8 cellular contexts compared by ENCODE assay signal in genomic region chr19:13847033-13847899, GRCh38. TPM values are rescaled to one million over a fixed set of nuclear protein-coding genes. Genes with fewer than 3 reads are reported as not detected.
DNase-seq lines count a peak whose midpoint lies in the region; ATAC-seq, FAIRE-seq and TF ChIP-seq lines count a peak whose summit lies in the region.

No MANE protein-coding gene starts in this region.

- peak overlapping the region; percentile 41 for H3K4me3 ChIP-seq in A549
- H3K4me3 ChIP-seq in liver (ENCODE audit: low read depth in 1 of 3, low read length in 3 of 3), result peak overlapping the region in 2 of 3 donors; percentile 13 to 49

- H3K27ac ChIP-seq in A549, result peak overlapping the region; percentile 100
- H3K27ac ChIP-seq in liver (ENCODE audit: low read depth in 1 of 2, low read length in 2 of 2), result peak overlapping the region; percentile 86 to 94

- 0% methylated on average over 4 of the region's 46 CpGs for WGBS in A549 (ENCODE audit: missing lambda C conversion rate)
- WGBS in liver, result 1% methylated on average over 46 of the region's 46 CpGs

- POLR2A ChIA-PET in A549 (lab: Yijun Ruan, JAX), result interaction anchor here (0.7 to 2.9 kb wide), 8 partner anchors 7 to 19 kb away, joined by 4 to 33 read pairs (median 8); no protein-coding TSS in a partner anchor
- POLR2A ChIA-PET in activated CD4-positive, alpha-beta T cell treated with anti-CD3 and anti-CD28 coated beads, Interleukin-2, amount 10 ng/mL, durations not matched to agents 7 days and 5 days (lab: Charles Lee), result interaction anchor here (0.8 to 1.5 kb wide), 3 partner anchors 11 to 60 kb away, joined by 3 to 4 read pairs (median 3); no protein-coding TSS in a partner anchor

- H3K36me3 ChIP-seq in liver (ENCODE audit: control insufficient read depth in 4 of 4, insufficient read depth in 3 of 4, low read depth in 1 of 4, low read length in 3 of 4), result no peaks in the 10 kb centered on the region

- intact Hi-C loops in dendritic cell treated with granulocyte-macrophage colony-stimulating factor and Interleukin-4, amounts not matched to agents 40 ng/mL and 50 ng/mL, for 4 days (cut with micrococcal nuclease), result loop anchor here (2.0 kb wide), 1 partner anchor 14 kb away; no protein-coding TSS in a partner anchor

- H3K27me3 ChIP-seq in liver (ENCODE audit: control insufficient read depth in 4 of 4, insufficient read depth in 4 of 4, low read length in 3 of 4), result peaks cover 0 to 3% (median 0%) of the 10 kb centered on the region in 4 donors

- peaks cover 52% of the 10 kb centered on the region for H3K4me1 Mint-ChIP-seq in activated CD4-positive, alpha-beta T cell treated with anti-CD3 and anti-CD28 coated beads, Interleukin-2, amount 10 ng/mL, durations not matched to agents 7 days and 5 days
- peaks cover 67% of the 10 kb centered on the region for H3K4me1 Mint-ChIP-seq in dendritic cell treated with granulocyte-macrophage colony-stimulating factor and Interleukin-4, amounts not matched to agents 40 ng/mL and 50 ng/mL, for 4 days (ENCODE audit: low read depth)

- TF ChIP-seq POLR2A in A549 (IDR thresholded peaks at IDR 0.05; ENCODE audit: low read length), result no peak

- ATAC-seq in A549, result peak; percentile 19 to 56
- peak; percentile 16 for ATAC-seq in GM18858 (IDR thresholded peaks at IDR 0.05; ENCODE audit: unreplicated experiment)
- ATAC-seq in HG03159 (IDR thresholded peaks at IDR 0.05; ENCODE audit: unreplicated experiment), result peak; percentile 27

- FAIRE-seq in A549 (lab: Jason Lieb, UNC), result no peak

- peak overlapping the region; percentile 62 to 75 for H3K9ac ChIP-seq in liver (ENCODE audit: low read depth in 1 of 2, low read length in 2 of 2)

- peak in 1 of 2 experiments; percentile 47; a peak in 3 of 5 replicates for TF ChIP-seq EP300 in A549 (IDR thresholded peaks at IDR 0.05)

- H3K27ac Mint-ChIP-seq in activated CD4-positive, alpha-beta T cell treated with anti-CD3 and anti-CD28 coated beads, Interleukin-2, amount 10 ng/mL, durations not matched to agents 7 days and 5 days, result peak overlapping the region; percentile 95
- H3K27ac Mint-ChIP-seq in dendritic cell treated with granulocyte-macrophage colony-stimulating factor and Interleukin-4, amounts not matched to agents 40 ng/mL and 50 ng/mL, for 4 days, result peak overlapping the region; percentile 100

- H3K4me3 Mint-ChIP-seq in activated CD4-positive, alpha-beta T cell treated with anti-CD3 and anti-CD28 coated beads, Interleukin-2, amount 10 ng/mL, durations not matched to agents 7 days and 5 days, result peak overlapping the region; percentile 70
- peak overlapping the region; percentile 72 for H3K4me3 Mint-ChIP-seq in dendritic cell treated with granulocyte-macrophage colony-stimulating factor and Interleukin-4, amounts not matched to agents 40 ng/mL and 50 ng/mL, for 4 days

- TF ChIP-seq RAD21 in A549 (conservative IDR thresholded peaks at IDR 0.05 in 1 of 2, IDR thresholded peaks at IDR 0.05 in 1 of 2), result 0 out of 5 replicates have a peak, but pooled peaks of 1 of the 2 experiments have one; percentile 5
- TF ChIP-seq RAD21 in liver (IDR thresholded peaks at IDR 0.05), result peak in 1 of 2 donors; percentile 15

- no peaks in the 10 kb centered on the region for H3K27me3 Mint-ChIP-seq in activated CD4-positive, alpha-beta T cell treated with anti-CD3 and anti-CD28 coated beads, Interleukin-2, amount 10 ng/mL, durations not matched to agents 7 days and 5 days
- H3K27me3 Mint-ChIP-seq in dendritic cell treated with granulocyte-macrophage colony-stimulating factor and Interleukin-4, amounts not matched to agents 40 ng/mL and 50 ng/mL, for 4 days, result no peaks in the 10 kb centered on the region

- DNase-seq in A549 (ENCODE audit: low read depth in 1 of 2, low spot score in 1 of 2) (peak in 1 of 2 experiments; percentile 94), NCI-H460 (ENCODE audit: extremely low read depth, low read depth) (peak; percentile 83)
- peak; percentile 88 for DNase-seq in activated CD4-positive, alpha-beta T cell treated with anti-CD3 and anti-CD28 coated beads, Interleukin-2, amount 10 ng/mL, durations not matched to agents 7 days and 5 days
- peak; percentile 81 for DNase-seq in stimulated activated CD4-positive, alpha-beta T cell treated with anti-CD3 and anti-CD28 coated beads, Interleukin-4, amount 100 ng/mL, for 1 hour

- peaks cover 76% of the 10 kb centered on the region for H3K4me1 ChIP-seq in A549
- peaks cover 0 to 15% (median 12%) of the 10 kb centered on the region in 4 donors for H3K4me1 ChIP-seq in liver (ENCODE audit: control insufficient read depth in 4 of 4, insufficient read depth in 4 of 4, low read length in 3 of 4)

- TF ChIP-seq CTCF in A549 (IDR thresholded peaks at IDR 0.05), result no peak
- TF ChIP-seq CTCF in liver (IDR thresholded peaks at IDR 0.05; ENCODE audit: low read depth, low read length, missing input control), result peak; percentile 2

- no peaks in the 10 kb centered on the region for H3K9me3 ChIP-seq in A549
- H3K9me3 ChIP-seq in liver (ENCODE audit: control insufficient read depth in 4 of 4, low read length in 3 of 4), result no peaks in the 10 kb centered on the region

- H3K4me2 ChIP-seq in A549, result peak overlapping the region; percentile 94

- no peaks in the 10 kb centered on the region for H3K9me3 Mint-ChIP-seq in activated CD4-positive, alpha-beta T cell treated with anti-CD3 and anti-CD28 coated beads, Interleukin-2, amount 10 ng/mL, durations not matched to agents 7 days and 5 days
- H3K9me3 Mint-ChIP-seq in dendritic cell treated with granulocyte-macrophage colony-stimulating factor and Interleukin-4, amounts not matched to agents 40 ng/mL and 50 ng/mL, for 4 days, result no peaks in the 10 kb centered on the region

- CTCF ChIA-PET in A549 (lab: Yijun Ruan, JAX), result interaction anchor here (1.0 to 20.6 kb wide), 5 partner anchors 10 to 63 kb away, joined by 3 to 271 read pairs (median 4); no protein-coding TSS in a partner anchor
- CTCF ChIA-PET in activated CD4-positive, alpha-beta T cell treated with anti-CD3 and anti-CD28 coated beads, Interleukin-2, amount 10 ng/mL, durations not matched to agents 7 days and 5 days (lab: Charles Lee), result interaction anchor here (0.5 to 8.8 kb wide), 9 partner anchors 9 to 44 kb away, joined by 3 to 69 read pairs (median 4); no protein-coding TSS in a partner anchor

- peaks cover 2% of the 10 kb centered on the region for H3K36me3 Mint-ChIP-seq in activated CD4-positive, alpha-beta T cell treated with anti-CD3 and anti-CD28 coated beads, Interleukin-2, amount 10 ng/mL, durations not matched to agents 7 days and 5 days (ENCODE audit: low read depth)
- peaks cover 9% of the 10 kb centered on the region for H3K36me3 Mint-ChIP-seq in dendritic cell treated with granulocyte-macrophage colony-stimulating factor and Interleukin-4, amounts not matched to agents 40 ng/mL and 50 ng/mL, for 4 days (ENCODE audit: low read depth)

TF ChIP-seq in liver, 16 proteins besides CTCF, POLR2A, EP300 and RAD21 (continues in another document):
- no peak for TF ChIP-seq SP1 (IDR thresholded peaks at IDR 0.05)

RNA-seq across cellular contexts. Expression of gene NANOS3, which starts 29.7 kb away (rescaled TPM):
- polyA plus RNA-seq in A549 (2011; rRNA removed), result 0.31 and 0.53 TPM in 2 replicates
- 0.79 and 1.8 TPM in 2 replicates for polyA plus RNA-seq in A549 (2012; cell fraction: cytosol; rRNA removed)
- 2.4 and 2.7 TPM in 2 replicates for polyA plus RNA-seq in A549 (2012; cell fraction: nucleus; rRNA removed)
- polyA plus RNA-seq in A549 (2017; fragmentation: RNase III; extraction: RNeasy Plus Mini Kit Qiagen cat#74134 plus additional on column Dnase treatment), result 0.78 to 1.2 TPM (median 1.1 TPM) in 3 replicates
- polyA minus RNA-seq in A549 (2011; rRNA and poly(A)+ RNA removed), result not detected in 2 replicates
- total RNA-seq in NCI-H460 (2014; rRNA removed; shearing (Covaris generic)), result not detected in 2 replicates
- not detected in 2 replicates for polyA plus RNA-seq in NCI-H460 (2014; cell fraction: nucleus; rRNA removed)
- total RNA-seq in activated CD4-positive, alpha-beta T cell treated with anti-CD3 and anti-CD28 coated beads, Interleukin-2, amount 10 ng/mL, durations not matched to agents 7 days and 5 days, result under 1 TPM in 1 of 2 experiments, not detected in 1; 0.48 TPM
- total RNA-seq in liver, result not detected
- not detected for polyA plus RNA-seq in liver

RNA-seq across cellular contexts. Expression of gene ZSWIM4, which starts 52.0 kb away (rescaled TPM):
- 1.6 and 1.7 TPM in 2 replicates for polyA plus RNA-seq in A549 (2011; rRNA removed)
- polyA plus RNA-seq in A549 (2012; cell fraction: cytosol; rRNA removed), result 3.0 and 4.5 TPM in 2 replicates
- polyA plus RNA-seq in A549 (2012; cell fraction: nucleus; rRNA removed), result 6.2 and 8.3 TPM in 2 replicates
- polyA plus RNA-seq in A549 (2017; fragmentation: RNase III; extraction: RNeasy Plus Mini Kit Qiagen cat#74134 plus additional on column Dnase treatment), result 3.4 to 3.9 TPM (median 3.7 TPM) in 3 replicates
- polyA minus RNA-seq in A549 (2011; rRNA and poly(A)+ RNA removed), result 2.6 and 3.2 TPM in 2 replicates
- total RNA-seq in NCI-H460 (2014; rRNA removed; shearing (Covaris generic)), result 2.1 and 2.8 TPM in 2 replicates
- polyA plus RNA-seq in NCI-H460 (2014; cell fraction: nucleus; rRNA removed), result 1.2 and 6.9 TPM in 2 replicates
- 1 to 10 TPM; 6.0 to 6.2 TPM for total RNA-seq in activated CD4-positive, alpha-beta T cell treated with anti-CD3 and anti-CD28 coated beads, Interleukin-2, amount 10 ng/mL, durations not matched to agents 7 days and 5 days
- 1 to 10 TPM; 1.6 to 2.2 TPM for total RNA-seq in liver
- under 1 TPM; 0.14 to 0.75 TPM for polyA plus RNA-seq in liver

RNA-seq across cellular contexts. Expression of gene BRME1, which starts 58.7 kb away (rescaled TPM):
- polyA plus RNA-seq in A549 (2011; rRNA removed) (0.09 and 0.12 TPM in 2 replicates), A549 (2017; fragmentation: RNase III; extraction: RNeasy Plus Mini Kit Qiagen cat#74134 plus additional on column Dnase treatment) (1.1 to 2.3 TPM (median 1.2 TPM) in 3 replicates), liver (under 1 TPM; 0.46 to 0.51 TPM)
- polyA plus RNA-seq in A549 (2012; cell fraction: cytosol; rRNA removed), result 0.21 and 0.31 TPM in 2 replicates
- 0.92 and 1.1 TPM in 2 replicates for polyA plus RNA-seq in A549 (2012; cell fraction: nucleus; rRNA removed)
- polyA minus RNA-seq in A549 (2011; rRNA and poly(A)+ RNA removed), result 0.29 TPM in 2 replicates
- total RNA-seq in NCI-H460 (2014; rRNA removed; shearing (Covaris generic)), result 0.50 TPM in 1 of 2 replicates, not detected in the other
- polyA plus RNA-seq in NCI-H460 (2014; cell fraction: nucleus; rRNA removed), result 1.2 and 1.7 TPM in 2 replicates
- 1 to 10 TPM; 6.3 to 8.0 TPM for total RNA-seq in activated CD4-positive, alpha-beta T cell treated with anti-CD3 and anti-CD28 coated beads, Interleukin-2, amount 10 ng/mL, durations not matched to agents 7 days and 5 days
- 1 to 10 TPM in 1 of 2 donors, under 1 TPM in 1; 0.42 to 5.3 TPM for total RNA-seq in liver

RNA-seq across cellular contexts. Expression of gene CC2D1A, which starts 58.7 kb away (rescaled TPM):
- 4.7 and 4.8 TPM in 2 replicates for polyA plus RNA-seq in A549 (2011; rRNA removed)
- polyA plus RNA-seq in A549 (2012; cell fraction: cytosol; rRNA removed), result 10.0 and 12.1 TPM in 2 replicates
- 28.8 and 38.8 TPM in 2 replicates for polyA plus RNA-seq in A549 (2012; cell fraction: nucleus; rRNA removed)
- polyA plus RNA-seq in A549 (2017; fragmentation: RNase III; extraction: RNeasy Plus Mini Kit Qiagen cat#74134 plus additional on column Dnase treatment), result 13.9 to 15.3 TPM (median 14.0 TPM) in 3 replicates
- polyA minus RNA-seq in A549 (2011; rRNA and poly(A)+ RNA removed), result 7.6 and 9.0 TPM in 2 replicates
- 13.8 and 15.5 TPM in 2 replicates for total RNA-seq in NCI-H460 (2014; rRNA removed; shearing (Covaris generic))
- polyA plus RNA-seq in NCI-H460 (2014; cell fraction: nucleus; rRNA removed), result 43.9 and 62.2 TPM in 2 replicates
- total RNA-seq in activated CD4-positive, alpha-beta T cell treated with anti-CD3 and anti-CD28 coated beads, Interleukin-2, amount 10 ng/mL, durations not matched to agents 7 days and 5 days, result 10 to 100 TPM; 36.5 to 39.3 TPM
- total RNA-seq in liver, result 10 to 100 TPM in 1 of 2 donors, 1 to 10 TPM in 1; 7.4 to 12.0 TPM
- 10 to 100 TPM in 1 of 2 donors, 1 to 10 TPM in 1; 8.4 to 11.5 TPM for polyA plus RNA-seq in liver
